13 cellular contexts compared by ENCODE assay signal in genomic region chr13:30453727-30454126, GRCh38. TPM values are rescaled to one million over a fixed set of nuclear protein-coding genes. Genes with fewer than 3 reads are reported as not detected.
A peak's percentile ranks its signal among the peaks of the same experiment; 100 is the strongest.
DNase-seq lines count a peak whose midpoint lies in the region; ATAC-seq and TF ChIP-seq lines count a peak whose summit lies in the region.
"Had no signal": no experiment of that assay in that cellular context is flagged by ENCODE, and none has a peak within 500 bp of the region (broad histone marks: within the 10 kb centered on the region; RNA-seq: fewer than 3 reads in every experiment).

No MANE protein-coding gene starts in this region.

- H3K9ac ChIP-seq in OCI-LY1 (ENCODE audit: low read length), result no peak overlapping the region

- peaks cover 33% of the 10 kb centered on the region for H3K36me3 ChIP-seq in OCI-LY1 (ENCODE audit: insufficient read depth, low read length)
- H3K36me3 ChIP-seq: transverse colon had no signal

- H4K20me1 ChIP-seq in OCI-LY1 (ENCODE audit: insufficient read depth, low read length), result no peaks in the 10 kb centered on the region

- no peak overlapping the region for H3K4me3 ChIP-seq in AG09309 (ENCODE audit: control insufficient read depth, low read depth, low read length)
- H3K4me3 ChIP-seq in OCI-LY1 (ENCODE audit: low read depth, low read length, poor library complexity, severe bottlenecking), result no peak overlapping the region
- no peak overlapping the region for H3K4me3 ChIP-seq in epithelial cell of proximal tubule (ENCODE audit: low read depth, low read length)
- H3K4me3 ChIP-seq: HAP-1, transverse colon had no signal

- H3K27me3 ChIP-seq in OCI-LY1 (ENCODE audit: insufficient read depth, low read length), result no peaks in the 10 kb centered on the region
- H3K27me3 ChIP-seq: transverse colon had no signal

- no peaks in the 10 kb centered on the region for H3K9me3 ChIP-seq in OCI-LY1 (ENCODE audit: low read length)
- H3K9me3 ChIP-seq: HAP-1, transverse colon had no signal

- peak overlapping the region; percentile 26 for H3K27ac ChIP-seq in OCI-LY1 (ENCODE audit: low read depth, low read length, poor library complexity, severe bottlenecking)
- H3K27ac ChIP-seq: transverse colon had no signal

- no peaks in the 10 kb centered on the region for H3K79me2 ChIP-seq in OCI-LY1 (ENCODE audit: insufficient read depth, low read length)

- peaks cover 64% of the 10 kb centered on the region for H3K4me1 ChIP-seq in OCI-LY1 (ENCODE audit: insufficient read depth, low read length, severe bottlenecking)
- H3K4me1 ChIP-seq: HAP-1, transverse colon had no signal

- peak overlapping the region; percentile 25; the same call in 1 of the 2 replicates for H3K4me2 ChIP-seq in OCI-LY1 (ENCODE audit: low read length)

- H2AFZ ChIP-seq in OCI-LY1 (ENCODE audit: low read length), result no peak overlapping the region

- no peaks in the 10 kb centered on the region for H3K9me2 ChIP-seq in OCI-LY1 (ENCODE audit: low read depth, low read length)

- DNase-seq in AG09309 (ENCODE audit: low read depth), result no peak
- DNase-seq in epithelial cell of proximal tubule (ENCODE audit: low read depth), result no peak
- DNase-seq in HuH-7.5 (ENCODE audit: low spot score), result no peak
- DNase-seq in stimulated activated naive CD4-positive, alpha-beta T cell (lab: John Stamatoyannopoulos, UW), result no peak
- no peak for DNase-seq in cerebellar nuclear complex (lab: John Stamatoyannopoulos, UW)
- DNase-seq: left colon, posterior cingulate gyrus, transverse colon had no signal

- TF ChIP-seq CTCF in AG09309 (IDR thresholded peaks at IDR 0.05; ENCODE audit: control insufficient read depth, insufficient read depth, low read depth, low read length, missing control alignments), result peak; percentile 11
- peak; percentile 31 for TF ChIP-seq CTCF in GM12873 (IDR thresholded peaks at IDR 0.05; ENCODE audit: insufficient read depth, low read depth, low read length, missing control alignments)
- peak; percentile 45 for TF ChIP-seq CTCF in OCI-LY1 (IDR thresholded peaks at IDR 0.05; ENCODE audit: low read length)
- peak; percentile 25 for TF ChIP-seq CTCF in epithelial cell of proximal tubule (conservative IDR thresholded peaks at IDR 0.05; ENCODE audit: low read depth, low read length)

- H3F3A ChIP-seq in OCI-LY1 (ENCODE audit: insufficient read depth, low read length), result peaks cover 27% of the 10 kb centered on the region

- no peak for ATAC-seq in GM18870 (IDR thresholded peaks at IDR 0.05; ENCODE audit: unreplicated experiment)
- ATAC-seq: left colon had no signal

RNA-seq across cellular contexts. Expression of gene HMGB1, which starts 12.0 kb away (rescaled TPM):
- total RNA-seq in epithelial cell of proximal tubule, result 856 and 888 TPM in 2 replicates

RNA-seq across cellular contexts. Expression of gene UBE2L5, which starts 31.4 kb away (rescaled TPM):
- not detected in 2 replicates for total RNA-seq in epithelial cell of proximal tubule
- total RNA-seq: activated CD8-positive, alpha-beta memory T cell treated with anti-CD3 and anti-CD28 coated beads for 36 hours; left colon; transverse colon had no signal
